Comparison of ENCODE assay signal across 14 cellular contexts in genomic region chr6:125236536-125237327, GRCh38.
DNase-seq lines count a peak whose midpoint lies in the region; ATAC-seq and TF ChIP-seq lines count a peak whose summit lies in the region.
"Had no signal": no experiment of that assay in that cellular context is flagged by ENCODE, and none has a peak within 500 bp of the region (broad histone marks: within the 10 kb centered on the region; RNA-seq: fewer than 3 reads in every experiment).

No MANE protein-coding gene starts in this region.

- TF ChIP-seq CTCF in body of pancreas (IDR thresholded peaks at IDR 0.05) (no peak), mesothelial cell of epicardium (IDR thresholded peaks at IDR 0.05; ENCODE audit: unreplicated experiment) (no peak)

- peaks cover 5% of the 10 kb centered on the region; the same call in 1 of the 2 replicates for H3K4me1 ChIP-seq in BLaER1
- peaks cover 15% of the 10 kb centered on the region for H3K4me1 ChIP-seq in body of pancreas

- H3K9me3 Mint-ChIP-seq in mesothelial cell of epicardium: peaks cover 30% of the 10 kb centered on the region

- H3K4me1 Mint-ChIP-seq in mesothelial cell of epicardium: peaks cover 32% of the 10 kb centered on the region

- H3K4me3 Mint-ChIP-seq in mesothelial cell of epicardium: no peak overlapping the region
- H3K4me3 Mint-ChIP-seq: brain had no signal

- H3K4me2 ChIP-seq in BLaER1: peak overlapping the region; percentile 20; the same call in 1 of the 2 replicates

- no peak overlapping the region for H3K27ac ChIP-seq in BLaER1
- H3K27ac ChIP-seq in body of pancreas: no peak overlapping the region

- no peaks in the 10 kb centered on the region for H4K20me1 ChIP-seq in BLaER1

- no peaks in the 10 kb centered on the region for H3K27me3 ChIP-seq in BLaER1
- H3K27me3 ChIP-seq in body of pancreas: no peaks in the 10 kb centered on the region

- TF ChIP-seq POLR2A in body of pancreas (IDR thresholded peaks at IDR 0.05): no peak

- H3K36me3 Mint-ChIP-seq in mesothelial cell of epicardium: peaks cover 46% of the 10 kb centered on the region

- H3K27ac Mint-ChIP-seq in mesothelial cell of epicardium: peak overlapping the region; percentile 75
- H3K27ac Mint-ChIP-seq: brain had no signal

- H3K9me3 ChIP-seq in BLaER1 (peaks cover 26% of the 10 kb centered on the region), body of pancreas (no peaks in the 10 kb centered on the region)

- no peak overlapping the region for H3K4me3 ChIP-seq in BLaER1
- no peak overlapping the region for H3K4me3 ChIP-seq in body of pancreas

- ATAC-seq in body of pancreas (peak; percentile 47), GM18520 (IDR thresholded peaks at IDR 0.05; ENCODE audit: unreplicated experiment) (no peak), HG03521 (IDR thresholded peaks at IDR 0.05; ENCODE audit: unreplicated experiment) (no peak)
- ATAC-seq: SK-N-SH treated with all-trans-retinoic acid at 6 μM for 48 hours had no signal

- H3K36me3 ChIP-seq in BLaER1 (no peaks in the 10 kb centered on the region), body of pancreas (replicated peaks in 1 of 2; ENCODE audit: insufficient read depth in 1 of 2, low read depth in 2 of 2) (no peaks in the 10 kb centered on the region)

- 70 to 74% methylated on average over 5 of the region's 5 CpGs for WGBS in body of pancreas, 2 donors

- peak; percentile 47 for DNase-seq in LoVo (ENCODE audit: low spot score)
- no peak for DNase-seq in body of pancreas
- DNase-seq in mesothelial cell of epicardium (ENCODE audit: low spot score in 2 of 2, unreplicated experiment in 2 of 2): no peak
- DNase-seq in NCI-H1417 treated with DMSO at 0.1 percent for 48 hours (lab: John Stamatoyannopoulos, UW): no peak
- DNase-seq in stimulated activated naive CD4-positive, alpha-beta T cell (lab: John Stamatoyannopoulos, UW): no peak
- DNase-seq: activated gamma-delta T cell; effector CD8-positive, alpha-beta T cell; islet precursor cell; occipital lobe had no signal

- no peaks in the 10 kb centered on the region for H3K27me3 Mint-ChIP-seq in mesothelial cell of epicardium (ENCODE audit: low read depth)

- intact Hi-C loops in body of pancreas (cut with DNase I): no loop called here

- no peak overlapping the region for H3K9ac ChIP-seq in BLaER1
